ENCODE assay signal across 40 cellular contexts in genomic region chr12:93158065-93158843, GRCh38.
"Had no signal": no experiment of that assay in that cellular context is flagged by ENCODE, and none has a peak within 500 bp of the region (broad histone marks: within the 10 kb centered on the region; RNA-seq: fewer than 3 reads in every experiment).

No MANE protein-coding gene starts in this region.

- H3K36me3 ChIP-seq: adrenal gland, ascending aorta, brain microvascular endothelial cell, breast epithelium, cardiac muscle cell had no signal

- H3K27ac Mint-ChIP-seq: activated naive CD4-positive, alpha-beta T cell treated with anti-CD3 and anti-CD28 coated beads for 36 hours; activated naive CD4-positive, alpha-beta T cell treated with anti-CD3 and anti-CD28 coated beads, Interleukin-2, amount 10 ng/mL, durations not matched to agents 7 days and 5 days; activated naive CD4-positive, alpha-beta T cell treated with anti-CD3 and anti-CD28 coated beads, Interleukin-2, amount 50 U/mL, for 24 hours; activated naive CD4-positive, alpha-beta T cell treated with anti-CD3 and anti-CD28 coated beads, Interleukin-2, amount 50 U/mL, for 72 hours; activated naive CD8-positive, alpha-beta T cell; activated naive CD8-positive, alpha-beta T cell treated with anti-CD3 and anti-CD28 coated beads for 36 hours; activated naive CD8-positive, alpha-beta T cell treated with anti-CD3 and anti-CD28 coated beads, Interleukin-2, amount 10 ng/mL, durations not matched to agents 7 days and 5 days; activated naive CD8-positive, alpha-beta T cell treated with anti-CD3 and anti-CD28 coated beads, Interleukin-2, amount 50 U/mL, for 24 hours; activated T-cell treated with anti-CD3 and anti-CD28 coated beads, Interleukin-2, amount 50 U/mL, for 24 hours; activated T-cell treated with anti-CD3 and anti-CD28 coated beads, Interleukin-2, amount 50 U/mL, for 72 hours; activated T-helper 1 cell treated with anti-CD3 and anti-CD28 coated beads, Interleukin-12 subunit alpha, Interleukin-12 subunit beta, Interleukin-2, Interleukin-4 antibody, amounts not matched to agents 30 ng/mL and 10 ng/mL and 1 ng/mL, durations not matched to agents 14 hours and 24 hours and 36 hours; activated T-helper 17 cell treated with anti-CD3 and anti-CD28 coated beads, Interleukin-2, amount 50 U/mL, for 72 hours; activated T-helper 2 cell treated with anti-CD3 and anti-CD28 coated beads, Interferon-gamma antibody, Interleukin-2, Interleukin-4, amounts not matched to agents 10 μg/mL and 5 μg/mL and 100 μg/mL, durations not matched to agents 14 hours and 24 hours and 36 hours; brain had no signal

- H3K4me3 Mint-ChIP-seq: activated naive CD4-positive, alpha-beta T cell treated with anti-CD3 and anti-CD28 coated beads for 36 hours; activated naive CD4-positive, alpha-beta T cell treated with anti-CD3 and anti-CD28 coated beads, Interleukin-2, amount 10 ng/mL, durations not matched to agents 7 days and 5 days; activated naive CD4-positive, alpha-beta T cell treated with anti-CD3 and anti-CD28 coated beads, Interleukin-2, amount 50 U/mL, for 24 hours; activated naive CD8-positive, alpha-beta T cell; activated naive CD8-positive, alpha-beta T cell treated with anti-CD3 and anti-CD28 coated beads for 36 hours; activated naive CD8-positive, alpha-beta T cell treated with anti-CD3 and anti-CD28 coated beads, Interleukin-2, amount 10 ng/mL, durations not matched to agents 7 days and 5 days; activated naive CD8-positive, alpha-beta T cell treated with anti-CD3 and anti-CD28 coated beads, Interleukin-2, amount 50 U/mL, for 24 hours; activated T-cell treated with anti-CD3 and anti-CD28 coated beads, Interleukin-2, amount 50 U/mL, for 24 hours; activated T-cell treated with anti-CD3 and anti-CD28 coated beads, Interleukin-2, amount 50 U/mL, for 4 hours; activated T-cell treated with anti-CD3 and anti-CD28 coated beads, Interleukin-2, amount 50 U/mL, for 72 hours; activated T-helper 1 cell treated with anti-CD3 and anti-CD28 coated beads, Interleukin-12 subunit alpha, Interleukin-12 subunit beta, Interleukin-2, Interleukin-4 antibody, amounts not matched to agents 30 ng/mL and 10 ng/mL and 1 ng/mL, durations not matched to agents 14 hours and 24 hours and 36 hours; activated T-helper 17 cell treated with anti-CD3 and anti-CD28 coated beads, Interleukin-2, amount 50 U/mL, for 72 hours; brain; central memory CD8-positive, alpha-beta T cell had no signal

- DNase-seq: activated effector memory CD4-positive, alpha-beta T cell treated with anti-CD3 and anti-CD28 coated beads, Interleukin-2, amount 50 U/mL, for 16 hours; activated effector memory CD4-positive, alpha-beta T cell treated with Interleukin-2 at 50 U/mL for 16 hours; activated gamma-delta T cell; activated gamma-delta T cell treated with Interleukin-2 at 50 U/mL for 16 hours; activated naive CD4-positive, alpha-beta T cell; activated naive CD4-positive, alpha-beta T cell treated with anti-CD3 and anti-CD28 coated beads for 36 hours; activated naive CD4-positive, alpha-beta T cell treated with anti-CD3 and anti-CD28 coated beads, Interleukin-2, amount 10 ng/mL, durations not matched to agents 7 days and 5 days; activated naive CD4-positive, alpha-beta T cell treated with anti-CD3 and anti-CD28 coated beads, Interleukin-2, amount 50 U/mL, for 16 hours; activated naive CD4-positive, alpha-beta T cell treated with Interleukin-2 at 50 U/mL for 16 hours; activated naive CD8-positive, alpha-beta T cell treated with anti-CD3 and anti-CD28 coated beads for 36 hours; activated naive CD8-positive, alpha-beta T cell treated with anti-CD3 and anti-CD28 coated beads, Interleukin-2, amount 10 ng/mL, durations not matched to agents 7 days and 5 days; activated naive CD8-positive, alpha-beta T cell treated with anti-CD3 and anti-CD28 coated beads, Interleukin-2, amount 50 U/mL, for 24 hours; activated T-cell treated with anti-CD3 and anti-CD28 coated beads, Interleukin-2, amount 50 U/mL, for 1 hour; activated T-cell treated with anti-CD3 and anti-CD28 coated beads, Interleukin-2, amount 50 U/mL, for 24 hours; activated T-cell treated with anti-CD3 and anti-CD28 coated beads, Interleukin-2, amount 50 U/mL, for 4 hours; activated T-cell treated with anti-CD3 and anti-CD28 coated beads, Interleukin-2, amount 50 U/mL, for 48 hours; activated T-cell treated with anti-CD3 and anti-CD28 coated beads, Interleukin-2, amount 50 U/mL, for 72 hours; adrenal gland; amniotic stem cell; amygdala; anterior cingulate cortex; aorta; body of pancreas; brain microvascular endothelial cell; caudate nucleus; central memory CD4-positive, alpha-beta T cell; cerebellar nuclear complex had no signal

- H3K9me3 Mint-ChIP-seq: activated naive CD4-positive, alpha-beta T cell treated with anti-CD3 and anti-CD28 coated beads, Interleukin-2, amount 50 U/mL, for 24 hours had no signal

- ATAC-seq: activated naive CD4-positive, alpha-beta T cell treated with anti-CD3 and anti-CD28 coated beads, Interleukin-2, amount 50 U/mL, for 72 hours; activated naive CD8-positive, alpha-beta T cell treated with anti-CD3 and anti-CD28 coated beads, Interleukin-2, amount 50 U/mL, for 24 hours; activated T-cell treated with anti-CD3 and anti-CD28 coated beads, Interleukin-2, amount 50 U/mL, for 4 hours; activated T-cell treated with anti-CD3 and anti-CD28 coated beads, Interleukin-2, amount 50 U/mL, for 72 hours; activated T-helper 17 cell treated with anti-CD3 and anti-CD28 coated beads, Interleukin-2, amount 50 U/mL, for 72 hours; body of pancreas had no signal

- H3K27ac ChIP-seq: adrenal gland, ascending aorta, body of pancreas, brain microvascular endothelial cell, breast epithelium, cardiac muscle cell had no signal

- H3K4me3 ChIP-seq: adrenal gland, ascending aorta, body of pancreas, breast epithelium, cardiac muscle cell had no signal

- H3K27me3 ChIP-seq: adrenal gland, ascending aorta, body of pancreas, brain microvascular endothelial cell, breast epithelium, cardiac muscle cell had no signal

- H3K9me3 ChIP-seq: adrenal gland, ascending aorta had no signal

- H3K36me3 Mint-ChIP-seq: activated naive CD4-positive, alpha-beta T cell treated with anti-CD3 and anti-CD28 coated beads, Interleukin-2, amount 10 ng/mL, durations not matched to agents 7 days and 5 days; activated naive CD8-positive, alpha-beta T cell treated with anti-CD3 and anti-CD28 coated beads, Interleukin-2, amount 10 ng/mL, durations not matched to agents 7 days and 5 days had no signal

- FAIRE-seq: astrocyte, bronchial epithelial cell had no signal

- H3K27me3 Mint-ChIP-seq: brain had no signal

- H3K4me1 Mint-ChIP-seq: activated naive CD4-positive, alpha-beta T cell treated with anti-CD3 and anti-CD28 coated beads, Interleukin-2, amount 10 ng/mL, durations not matched to agents 7 days and 5 days; activated naive CD4-positive, alpha-beta T cell treated with anti-CD3 and anti-CD28 coated beads, Interleukin-2, amount 50 U/mL, for 24 hours; activated naive CD8-positive, alpha-beta T cell treated with anti-CD3 and anti-CD28 coated beads for 36 hours; activated naive CD8-positive, alpha-beta T cell treated with anti-CD3 and anti-CD28 coated beads, Interleukin-2, amount 10 ng/mL, durations not matched to agents 7 days and 5 days; central memory CD8-positive, alpha-beta T cell had no signal

- H3K4me1 ChIP-seq: breast epithelium had no signal
